1 cellular context compared by ENCODE assay signal in the genomic region with DNA sequence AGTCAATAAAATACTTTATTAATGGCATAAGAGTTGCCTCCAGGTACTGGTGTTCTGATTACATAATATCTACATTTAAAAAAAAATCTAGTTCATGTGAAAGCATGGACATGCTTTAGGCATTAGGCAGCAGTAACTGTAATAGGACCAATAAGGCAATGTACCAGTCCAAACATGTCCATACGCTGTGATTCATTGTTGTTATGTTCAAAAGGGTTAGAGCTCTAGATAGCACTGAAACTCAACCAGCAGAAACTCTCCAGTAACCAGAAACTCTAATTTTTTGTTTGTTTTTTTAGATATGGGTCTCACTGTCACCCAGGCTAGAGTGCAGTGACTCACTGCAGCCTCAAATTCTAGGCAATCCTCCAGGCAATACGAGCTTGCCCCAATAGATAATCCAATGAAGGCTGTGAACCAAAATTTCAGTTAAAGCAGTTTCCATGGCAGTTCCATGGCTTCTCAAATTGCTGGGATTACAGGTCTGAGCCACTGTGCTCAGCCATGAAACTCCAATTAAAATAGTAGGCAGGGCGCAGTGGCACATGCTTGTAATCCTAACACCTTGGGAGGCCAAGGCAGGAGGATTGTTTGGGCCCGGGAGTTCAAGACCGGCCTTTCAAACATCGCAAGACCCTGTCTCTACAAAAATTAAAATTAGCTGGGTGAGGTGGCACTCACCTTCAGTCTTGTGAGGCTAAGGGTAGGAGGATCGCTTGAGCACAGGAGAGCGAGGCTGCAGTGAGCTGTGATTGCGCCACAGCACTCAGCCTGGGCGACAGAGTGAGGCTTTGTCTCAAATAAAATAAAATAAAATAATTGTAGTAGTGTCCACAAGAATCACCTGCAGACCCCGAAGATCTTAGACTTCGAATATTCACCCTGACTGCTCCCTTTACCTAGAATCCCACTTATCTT.
TF ChIP-seq lines count a peak whose summit lies in the region.

No MANE protein-coding gene starts in this region.

TF ChIP-seq in HEK293, 187 proteins besides CTCF, POLR2A, EP300 and RAD21 (continued from another document):
- TF ChIP-seq, protein P1, sequence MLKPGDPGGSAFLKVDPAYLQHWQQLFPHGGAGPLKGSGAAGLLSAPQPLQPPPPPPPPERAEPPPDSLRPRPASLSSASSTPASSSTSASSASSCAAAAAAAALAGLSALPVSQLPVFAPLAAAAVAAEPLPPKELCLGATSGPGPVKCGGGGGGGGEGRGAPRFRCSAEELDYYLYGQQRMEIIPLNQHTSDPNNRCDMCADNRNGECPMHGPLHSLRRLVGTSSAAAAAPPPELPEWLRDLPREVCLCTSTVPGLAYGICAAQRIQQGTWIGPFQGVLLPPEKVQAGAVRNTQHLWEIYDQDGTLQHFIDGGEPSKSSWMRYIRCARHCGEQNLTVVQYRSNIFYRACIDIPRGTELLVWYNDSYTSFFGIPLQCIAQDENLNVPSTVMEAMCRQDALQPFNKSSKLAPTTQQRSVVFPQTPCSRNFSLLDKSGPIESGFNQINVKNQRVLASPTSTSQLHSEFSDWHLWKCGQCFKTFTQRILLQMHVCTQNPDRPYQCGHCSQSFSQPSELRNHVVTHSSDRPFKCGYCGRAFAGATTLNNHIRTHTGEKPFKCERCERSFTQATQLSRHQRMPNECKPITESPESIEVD (tag by site-specific recombination; IDR thresholded peaks at IDR 0.05): peak; percentile 89
- peak; percentile 93 for TF ChIP-seq PRDM4 (tag by site-specific recombination; IDR thresholded peaks at IDR 0.05)
- peak; percentile 34; the same call in 1 of the 2 replicates for TF ChIP-seq GLI2 (tag by site-specific recombination; IDR thresholded peaks at IDR 0.05; ENCODE audit: borderline replicate concordance, low read depth)
- TF ChIP-seq ZBTB44 (tag by site-specific recombination; IDR thresholded peaks at IDR 0.05): peak; percentile 77
- peak; percentile 75; the same call in 1 of the 2 replicates for TF ChIP-seq ZNF366 (tag by site-specific recombination; conservative IDR thresholded peaks at IDR 0.05)
- TF ChIP-seq ZBTB1 (tag by site-specific recombination; IDR thresholded peaks at IDR 0.05): 0 out of 2 replicates have a peak, but pooled peaks have one; percentile 34
- peak; percentile 66 for TF ChIP-seq SP7 (tag by site-specific recombination; IDR thresholded peaks at IDR 0.05)
- peak; percentile 89 for TF ChIP-seq OSR2 (tag by site-specific recombination; IDR thresholded peaks at IDR 0.05)
- TF ChIP-seq, protein P2, sequence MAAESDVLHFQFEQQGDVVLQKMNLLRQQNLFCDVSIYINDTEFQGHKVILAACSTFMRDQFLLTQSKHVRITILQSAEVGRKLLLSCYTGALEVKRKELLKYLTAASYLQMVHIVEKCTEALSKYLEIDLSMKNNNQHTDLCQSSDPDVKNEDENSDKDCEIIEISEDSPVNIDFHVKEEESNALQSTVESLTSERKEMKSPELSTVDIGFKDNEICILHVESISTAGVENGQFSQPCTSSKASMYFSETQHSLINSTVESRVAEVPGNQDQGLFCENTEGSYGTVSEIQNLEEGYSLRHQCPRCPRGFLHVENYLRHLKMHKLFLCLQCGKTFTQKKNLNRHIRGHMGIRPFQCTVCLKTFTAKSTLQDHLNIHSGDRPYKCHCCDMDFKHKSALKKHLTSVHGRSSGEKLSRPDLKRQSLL (tag by site-specific recombination; IDR thresholded peaks at IDR 0.05): 0 out of 2 replicates have a peak, but pooled peaks have one; percentile 10
- 0 out of 2 replicates have a peak, but pooled peaks have one; percentile 77 for TF ChIP-seq ZSCAN16 (tag by site-specific recombination; IDR thresholded peaks at IDR 0.05)
- TF ChIP-seq ZNF132 (tag by site-specific recombination; IDR thresholded peaks at IDR 0.05; ENCODE audit: borderline replicate concordance): no peak
- peak; percentile 50; the same call in 1 of the 2 replicates for TF ChIP-seq ZNF394 (tag by site-specific recombination; IDR thresholded peaks at IDR 0.05; ENCODE audit: borderline replicate concordance)
- TF ChIP-seq ZNF664 (tag by site-specific recombination; IDR thresholded peaks at IDR 0.05): no peak
- TF ChIP-seq, protein P3, sequence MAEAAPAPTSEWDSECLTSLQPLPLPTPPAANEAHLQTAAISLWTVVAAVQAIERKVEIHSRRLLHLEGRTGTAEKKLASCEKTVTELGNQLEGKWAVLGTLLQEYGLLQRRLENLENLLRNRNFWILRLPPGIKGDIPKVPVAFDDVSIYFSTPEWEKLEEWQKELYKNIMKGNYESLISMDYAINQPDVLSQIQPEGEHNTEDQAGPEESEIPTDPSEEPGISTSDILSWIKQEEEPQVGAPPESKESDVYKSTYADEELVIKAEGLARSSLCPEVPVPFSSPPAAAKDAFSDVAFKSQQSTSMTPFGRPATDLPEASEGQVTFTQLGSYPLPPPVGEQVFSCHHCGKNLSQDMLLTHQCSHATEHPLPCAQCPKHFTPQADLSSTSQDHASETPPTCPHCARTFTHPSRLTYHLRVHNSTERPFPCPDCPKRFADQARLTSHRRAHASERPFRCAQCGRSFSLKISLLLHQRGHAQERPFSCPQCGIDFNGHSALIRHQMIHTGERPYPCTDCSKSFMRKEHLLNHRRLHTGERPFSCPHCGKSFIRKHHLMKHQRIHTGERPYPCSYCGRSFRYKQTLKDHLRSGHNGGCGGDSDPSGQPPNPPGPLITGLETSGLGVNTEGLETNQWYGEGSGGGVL (tag by site-specific recombination; IDR thresholded peaks at IDR 0.05): no peak
- peak; percentile 40 for TF ChIP-seq TSHZ1 (tag by site-specific recombination; IDR thresholded peaks at IDR 0.05; ENCODE audit: borderline replicate concordance)
